1 cellular context compared by ENCODE assay signal in the genomic region with DNA sequence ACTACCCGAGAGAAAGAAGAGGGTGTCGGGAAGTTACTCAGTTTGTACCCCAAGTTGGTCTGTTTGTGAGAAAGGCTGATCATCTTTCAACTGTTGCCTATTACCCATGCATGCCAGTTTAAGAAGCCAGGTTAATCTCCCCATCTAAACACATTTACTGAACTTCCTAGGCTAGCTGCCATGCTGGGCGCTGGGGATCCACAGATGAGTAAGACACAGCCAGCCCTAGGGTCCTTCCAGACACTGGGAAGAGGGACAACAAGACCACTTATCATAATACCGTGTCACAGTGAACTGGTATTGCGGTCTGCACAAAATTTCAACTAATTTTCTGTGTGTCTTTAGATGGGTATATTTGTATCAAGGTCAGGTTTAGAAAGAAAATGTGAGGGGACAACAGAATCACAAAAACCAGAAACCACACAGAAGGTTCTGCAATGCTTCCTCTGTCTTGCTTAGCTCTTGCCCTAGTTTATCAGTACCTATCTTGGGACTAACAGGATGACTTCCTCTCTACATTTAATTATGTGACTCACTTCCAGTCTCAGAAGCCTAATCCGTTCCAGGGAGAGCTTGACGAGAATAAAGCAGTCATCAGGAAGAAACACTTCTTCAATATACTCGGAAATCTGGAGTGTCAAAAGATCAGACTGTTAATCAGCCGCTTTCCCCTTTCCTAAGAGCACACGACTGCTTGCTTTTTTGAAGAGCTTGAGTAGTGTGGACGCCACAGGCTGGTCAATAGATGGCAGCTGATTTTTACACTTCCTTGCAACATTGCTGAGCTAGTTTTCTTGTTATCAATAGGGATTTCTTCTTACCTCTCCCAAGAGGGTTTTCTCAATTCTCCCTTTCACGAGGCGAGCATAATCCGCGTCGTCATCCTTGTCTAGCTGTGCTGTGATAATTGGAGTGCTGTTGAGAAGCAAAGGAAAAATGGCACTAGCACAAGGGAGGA.
TF ChIP-seq lines count a peak whose summit lies in the region.

No MANE protein-coding gene starts in this region.

TF ChIP-seq in SK-N-SH, 30 proteins besides CTCF, POLR2A, EP300 and RAD21:
- no peak for TF ChIP-seq GABPA (IDR thresholded peaks at IDR 0.05; ENCODE audit: low read depth)
- TF ChIP-seq TCF12 (IDR thresholded peaks at IDR 0.05) = peak; percentile 73
- TF ChIP-seq CHD2 (IDR thresholded peaks at IDR 0.05; ENCODE audit: low read length, partially characterized antibody) = peak; percentile 42
- TF ChIP-seq, protein P1, sequence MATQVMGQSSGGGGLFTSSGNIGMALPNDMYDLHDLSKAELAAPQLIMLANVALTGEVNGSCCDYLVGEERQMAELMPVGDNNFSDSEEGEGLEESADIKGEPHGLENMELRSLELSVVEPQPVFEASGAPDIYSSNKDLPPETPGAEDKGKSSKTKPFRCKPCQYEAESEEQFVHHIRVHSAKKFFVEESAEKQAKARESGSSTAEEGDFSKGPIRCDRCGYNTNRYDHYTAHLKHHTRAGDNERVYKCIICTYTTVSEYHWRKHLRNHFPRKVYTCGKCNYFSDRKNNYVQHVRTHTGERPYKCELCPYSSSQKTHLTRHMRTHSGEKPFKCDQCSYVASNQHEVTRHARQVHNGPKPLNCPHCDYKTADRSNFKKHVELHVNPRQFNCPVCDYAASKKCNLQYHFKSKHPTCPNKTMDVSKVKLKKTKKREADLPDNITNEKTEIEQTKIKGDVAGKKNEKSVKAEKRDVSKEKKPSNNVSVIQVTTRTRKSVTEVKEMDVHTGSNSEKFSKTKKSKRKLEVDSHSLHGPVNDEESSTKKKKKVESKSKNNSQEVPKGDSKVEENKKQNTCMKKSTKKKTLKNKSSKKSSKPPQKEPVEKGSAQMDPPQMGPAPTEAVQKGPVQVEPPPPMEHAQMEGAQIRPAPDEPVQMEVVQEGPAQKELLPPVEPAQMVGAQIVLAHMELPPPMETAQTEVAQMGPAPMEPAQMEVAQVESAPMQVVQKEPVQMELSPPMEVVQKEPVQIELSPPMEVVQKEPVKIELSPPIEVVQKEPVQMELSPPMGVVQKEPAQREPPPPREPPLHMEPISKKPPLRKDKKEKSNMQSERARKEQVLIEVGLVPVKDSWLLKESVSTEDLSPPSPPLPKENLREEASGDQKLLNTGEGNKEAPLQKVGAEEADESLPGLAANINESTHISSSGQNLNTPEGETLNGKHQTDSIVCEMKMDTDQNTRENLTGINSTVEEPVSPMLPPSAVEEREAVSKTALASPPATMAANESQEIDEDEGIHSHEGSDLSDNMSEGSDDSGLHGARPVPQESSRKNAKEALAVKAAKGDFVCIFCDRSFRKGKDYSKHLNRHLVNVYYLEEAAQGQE (IDR thresholded peaks at IDR 0.05; ENCODE audit: low read depth, low read length) = no peak
- no peak for TF ChIP-seq MXI1 (IDR thresholded peaks at IDR 0.05; ENCODE audit: low read depth, low read length)
- no peak for TF ChIP-seq SIN3A (IDR thresholded peaks at IDR 0.05; ENCODE audit: borderline replicate concordance, low read depth, low read length)
- TF ChIP-seq FOXM1 (IDR thresholded peaks at IDR 0.05; ENCODE audit: low read depth) = no peak
- TF ChIP-seq, protein P2, sequence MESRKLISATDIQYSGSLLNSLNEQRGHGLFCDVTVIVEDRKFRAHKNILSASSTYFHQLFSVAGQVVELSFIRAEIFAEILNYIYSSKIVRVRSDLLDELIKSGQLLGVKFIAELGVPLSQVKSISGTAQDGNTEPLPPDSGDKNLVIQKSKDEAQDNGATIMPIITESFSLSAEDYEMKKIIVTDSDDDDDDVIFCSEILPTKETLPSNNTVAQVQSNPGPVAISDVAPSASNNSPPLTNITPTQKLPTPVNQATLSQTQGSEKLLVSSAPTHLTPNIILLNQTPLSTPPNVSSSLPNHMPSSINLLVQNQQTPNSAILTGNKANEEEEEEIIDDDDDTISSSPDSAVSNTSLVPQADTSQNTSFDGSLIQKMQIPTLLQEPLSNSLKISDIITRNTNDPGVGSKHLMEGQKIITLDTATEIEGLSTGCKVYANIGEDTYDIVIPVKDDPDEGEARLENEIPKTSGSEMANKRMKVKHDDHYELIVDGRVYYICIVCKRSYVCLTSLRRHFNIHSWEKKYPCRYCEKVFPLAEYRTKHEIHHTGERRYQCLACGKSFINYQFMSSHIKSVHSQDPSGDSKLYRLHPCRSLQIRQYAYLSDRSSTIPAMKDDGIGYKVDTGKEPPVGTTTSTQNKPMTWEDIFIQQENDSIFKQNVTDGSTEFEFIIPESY (IDR thresholded peaks at IDR 0.05; ENCODE audit: borderline replicate concordance, low read depth) = no peak
- 0 out of 2 replicates have a peak, but pooled peaks have one; percentile 25 for TF ChIP-seq RCOR1 (IDR thresholded peaks at IDR 0.05; ENCODE audit: low read length)
- TF ChIP-seq JUND (IDR thresholded peaks at IDR 0.05) = peak; percentile 80
- TF ChIP-seq, protein P3, sequence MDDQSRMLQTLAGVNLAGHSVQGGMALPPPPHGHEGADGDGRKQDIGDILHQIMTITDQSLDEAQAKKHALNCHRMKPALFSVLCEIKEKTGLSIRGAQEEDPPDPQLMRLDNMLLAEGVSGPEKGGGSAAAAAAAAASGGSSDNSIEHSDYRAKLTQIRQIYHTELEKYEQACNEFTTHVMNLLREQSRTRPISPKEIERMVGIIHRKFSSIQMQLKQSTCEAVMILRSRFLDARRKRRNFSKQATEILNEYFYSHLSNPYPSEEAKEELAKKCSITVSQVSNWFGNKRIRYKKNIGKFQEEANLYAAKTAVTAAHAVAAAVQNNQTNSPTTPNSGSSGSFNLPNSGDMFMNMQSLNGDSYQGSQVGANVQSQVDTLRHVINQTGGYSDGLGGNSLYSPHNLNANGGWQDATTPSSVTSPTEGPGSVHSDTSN (IDR thresholded peaks at IDR 0.05) = peak; percentile 51
- peak; percentile 32; the same call in 1 of the 2 replicates for TF ChIP-seq GATA2 (CRISPR knock-in tag; IDR thresholded peaks at IDR 0.05)
- TF ChIP-seq POLR2AphosphoS5 (IDR thresholded peaks at IDR 0.05; ENCODE audit: low read depth, low read length) = 0 out of 2 replicates have a peak, but pooled peaks have one; percentile 53
- TF ChIP-seq, protein P4, sequence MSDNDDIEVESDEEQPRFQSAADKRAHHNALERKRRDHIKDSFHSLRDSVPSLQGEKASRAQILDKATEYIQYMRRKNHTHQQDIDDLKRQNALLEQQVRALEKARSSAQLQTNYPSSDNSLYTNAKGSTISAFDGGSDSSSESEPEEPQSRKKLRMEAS (IDR thresholded peaks at IDR 0.05; ENCODE audit: low read depth) = 0 out of 2 replicates have a peak, but pooled peaks have one; percentile 39
- no peak; the same call in 1 of the 2 replicates for TF ChIP-seq ELF1 (IDR thresholded peaks at IDR 0.05)
- 0 out of 2 replicates have a peak, but pooled peaks have one; percentile 1 for TF ChIP-seq SMC3 (IDR thresholded peaks at IDR 0.05; ENCODE audit: low read depth, low read length)
- peak; percentile 57; the same call in 1 of the 2 replicates for TF ChIP-seq FOSL2 (IDR thresholded peaks at IDR 0.05; ENCODE audit: borderline replicate concordance, low read depth)
